ENCODE assay signal across 8 cellular contexts in the genomic region with DNA sequence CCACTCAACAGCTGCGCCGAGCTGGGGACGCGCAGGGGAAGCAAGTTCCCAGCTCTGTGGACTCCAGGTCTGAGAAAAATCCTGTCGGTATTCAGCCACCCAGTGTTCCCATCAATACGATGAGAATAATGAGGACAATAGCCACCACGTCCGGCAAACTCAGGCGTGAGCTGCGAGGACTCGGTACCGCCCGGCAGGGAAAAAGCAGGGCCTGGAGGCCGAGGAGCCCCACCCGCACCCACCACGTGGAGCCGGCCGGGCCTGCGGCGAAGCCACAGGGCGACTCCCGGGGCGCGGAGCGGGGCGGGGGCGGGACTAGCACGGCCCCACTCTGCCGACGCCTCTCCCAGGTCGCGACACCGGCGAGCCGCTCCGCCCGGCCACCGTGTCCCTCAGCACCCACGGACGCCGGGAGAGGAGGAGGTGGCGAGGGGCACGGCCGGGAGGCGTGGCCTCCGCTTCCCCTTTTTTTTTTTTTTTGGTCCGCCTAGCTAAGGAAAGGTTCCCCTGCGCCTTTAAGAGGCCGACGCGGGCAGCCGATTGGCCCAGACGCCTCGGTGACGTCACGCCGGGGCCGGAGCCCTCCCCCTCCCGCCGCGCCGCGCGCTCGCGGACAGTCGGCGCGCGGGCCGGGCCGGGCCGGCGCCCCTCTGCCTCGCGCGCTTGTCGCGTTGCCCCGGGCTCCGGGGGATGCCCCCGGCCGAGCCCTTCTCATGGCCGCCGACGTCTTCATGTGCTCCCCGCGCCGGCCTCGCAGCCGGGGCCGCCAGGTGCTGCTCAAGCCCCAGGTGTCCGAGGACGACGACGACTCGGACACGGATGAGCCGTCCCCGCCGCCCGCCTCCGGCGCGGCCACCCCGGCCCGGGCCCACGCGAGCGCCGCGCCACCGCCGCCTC. TPM values are rescaled to one million over a fixed set of nuclear protein-coding genes. Genes with fewer than 3 reads are reported as not detected.
DNase-seq lines count a peak whose midpoint lies in the region; ATAC-seq lines count a peak whose summit lies in the region.

TSS of gene MLXIP (plus strand) at position 616 of the 897 bp plus-strand sequence. CDS start at position 714, 98 bp downstream.

- DNase-seq in DMS79 (lab: John Stamatoyannopoulos, UW) = peak; percentile 84
- peak; percentile 98 for DNase-seq in Karpas-422
- peak; percentile 90 for DNase-seq in RPMI7951 (ENCODE audit: low read depth)
- peak; percentile 88 for DNase-seq in activated T-helper 1 cell treated with anti-CD3 and anti-CD28 coated beads, Interleukin-12 subunit alpha, Interleukin-12 subunit beta, Interleukin-2, Interleukin-4 antibody, amounts not matched to agents 30 ng/mL and 10 ng/mL and 1 ng/mL, durations not matched to agents 14 hours and 24 hours and 36 hours (ENCODE audit: low spot score)
- DNase-seq in fibroblast of gingiva (ENCODE audit: low read depth) = peak; percentile 92
- DNase-seq in naive thymus-derived CD8-positive, alpha-beta T cell = peak; percentile 79 to 91 (median 86)
- peak; percentile 84 for DNase-seq in stimulated activated naive CD4-positive, alpha-beta T cell treated with Interleukin-2 at 50 U/mL for 16 hours (lab: John Stamatoyannopoulos, UW)

- no peaks in the 10 kb centered on the region for H3K9me3 ChIP-seq in Karpas-422 (ENCODE audit: low read length)

- H3K36me3 ChIP-seq in Karpas-422 (ENCODE audit: insufficient read depth, low read length) = no peaks in the 10 kb centered on the region

- peaks cover 14% of the 10 kb centered on the region; the same call in 1 of the 2 replicates for H4K20me1 ChIP-seq in Karpas-422 (ENCODE audit: insufficient read depth, low read depth, low read length)

- no peaks in the 10 kb centered on the region for H3K9me2 ChIP-seq in Karpas-422 (replicated peaks; ENCODE audit: insufficient read depth, low read length)

- H3K4me1 Mint-ChIP-seq in activated T-helper 1 cell treated with anti-CD3 and anti-CD28 coated beads, Interleukin-12 subunit alpha, Interleukin-12 subunit beta, Interleukin-2, Interleukin-4 antibody, amounts not matched to agents 30 ng/mL and 10 ng/mL and 1 ng/mL, durations not matched to agents 14 hours and 24 hours and 36 hours (ENCODE audit: low read depth) = peaks cover 44% of the 10 kb centered on the region
- H3K4me1 Mint-ChIP-seq in naive thymus-derived CD8-positive, alpha-beta T cell = peaks cover 27 to 49% (median 34%) of the 10 kb centered on the region in 4 donors

- H3K4me2 ChIP-seq in Karpas-422 (ENCODE audit: low read depth, low read length, poor library complexity, severe bottlenecking) = peak within 1 kb of the TSS; percentile 97

- H3K79me2 ChIP-seq in Karpas-422 (ENCODE audit: low read length) = peaks cover 45% of the 10 kb centered on the region

- H3K4me3 ChIP-seq in Karpas-422 (ENCODE audit: low read length) = peak within 1 kb of the TSS; percentile 72

- no peaks in the 10 kb centered on the region for H3K9me3 Mint-ChIP-seq in activated T-helper 1 cell treated with anti-CD3 and anti-CD28 coated beads, Interleukin-12 subunit alpha, Interleukin-12 subunit beta, Interleukin-2, Interleukin-4 antibody, amounts not matched to agents 30 ng/mL and 10 ng/mL and 1 ng/mL, durations not matched to agents 14 hours and 24 hours and 36 hours
- no peaks in the 10 kb centered on the region for H3K9me3 Mint-ChIP-seq in naive thymus-derived CD8-positive, alpha-beta T cell

- peak within 1 kb of the TSS; percentile 55 for H3K27ac ChIP-seq in Karpas-422 (ENCODE audit: low read length)

- no peaks in the 10 kb centered on the region for H3K27me3 ChIP-seq in Karpas-422 (ENCODE audit: low read length)

- peaks cover 6% of the 10 kb centered on the region for H3K27me3 Mint-ChIP-seq in activated T-helper 1 cell treated with anti-CD3 and anti-CD28 coated beads, Interleukin-12 subunit alpha, Interleukin-12 subunit beta, Interleukin-2, Interleukin-4 antibody, amounts not matched to agents 30 ng/mL and 10 ng/mL and 1 ng/mL, durations not matched to agents 14 hours and 24 hours and 36 hours (ENCODE audit: insufficient read depth)
- no peaks in the 10 kb centered on the region for H3K27me3 Mint-ChIP-seq in naive thymus-derived CD8-positive, alpha-beta T cell

- peak within 1 kb of the TSS; percentile 96 for H3K9ac ChIP-seq in Karpas-422 (ENCODE audit: low read length)

- POLR2A ChIA-PET in naive thymus-derived CD8-positive, alpha-beta T cell (lab: Charles Lee) = interaction anchor here (0.6 to 5.8 kb wide), 14 partner anchors 8 to 1176 kb away, joined by 3 to 213 read pairs (median 6); no protein-coding TSS in a partner anchor

- H3K27ac Mint-ChIP-seq in activated T-helper 1 cell treated with anti-CD3 and anti-CD28 coated beads, Interleukin-12 subunit alpha, Interleukin-12 subunit beta, Interleukin-2, Interleukin-4 antibody, amounts not matched to agents 30 ng/mL and 10 ng/mL and 1 ng/mL, durations not matched to agents 14 hours and 24 hours and 36 hours = peak within 1 kb of the TSS; percentile 76
- peak within 1 kb of the TSS; percentile 25 to 97 (median 92) for H3K27ac Mint-ChIP-seq in naive thymus-derived CD8-positive, alpha-beta T cell

- peak within 1 kb of the TSS; percentile 94 for H3K4me3 Mint-ChIP-seq in activated T-helper 1 cell treated with anti-CD3 and anti-CD28 coated beads, Interleukin-12 subunit alpha, Interleukin-12 subunit beta, Interleukin-2, Interleukin-4 antibody, amounts not matched to agents 30 ng/mL and 10 ng/mL and 1 ng/mL, durations not matched to agents 14 hours and 24 hours and 36 hours
- peak within 1 kb of the TSS in 9 of 10 donors; percentile 91 to 99 (median 98) for H3K4me3 Mint-ChIP-seq in naive thymus-derived CD8-positive, alpha-beta T cell

- H3K36me3 Mint-ChIP-seq in activated T-helper 1 cell treated with anti-CD3 and anti-CD28 coated beads, Interleukin-12 subunit alpha, Interleukin-12 subunit beta, Interleukin-2, Interleukin-4 antibody, amounts not matched to agents 30 ng/mL and 10 ng/mL and 1 ng/mL, durations not matched to agents 14 hours and 24 hours and 36 hours (ENCODE audit: low read depth) = peaks cover 16% of the 10 kb centered on the region
- peaks cover 2 to 13% (median 3%) of the 10 kb centered on the region in 3 donors for H3K36me3 Mint-ChIP-seq in naive thymus-derived CD8-positive, alpha-beta T cell

- H2AFZ ChIP-seq in Karpas-422 (ENCODE audit: low read length) = 0 out of 2 replicates have a peak within 1 kb of the TSS, but pooled peaks have one; percentile 60

- ATAC-seq in GM21786 (IDR thresholded peaks at IDR 0.05; ENCODE audit: unreplicated experiment) = peak; percentile 62
- peak; percentile 71 to 76 for ATAC-seq in naive thymus-derived CD8-positive, alpha-beta T cell

- intact Hi-C loops in activated T-helper 1 cell treated with anti-CD3 and anti-CD28 coated beads, Interleukin-12 subunit alpha, Interleukin-12 subunit beta, Interleukin-2, Interleukin-4 antibody, amounts not matched to agents 30 ng/mL and 10 ng/mL and 1 ng/mL, durations not matched to agents 14 hours and 24 hours and 36 hours (cut with micrococcal nuclease) = loop anchor here (1.0 to 10.0 kb wide), 4 partner anchors 44 to 656 kb away; partner anchors contain the start of genes DIABLO, HCAR1 and VPS33A

- H3K4me1 ChIP-seq in Karpas-422 (ENCODE audit: low read length) = peaks cover 51% of the 10 kb centered on the region

RNA-seq across cellular contexts. Expression of gene MLXIP, which starts in this region (rescaled TPM):
- total RNA-seq in Karpas-422 (2014; rRNA removed; shearing (Covaris generic); ENCODE audit: low replicate concordance) = 13.8 and 14.8 TPM in 2 replicates
- 2.6 and 3.8 TPM in 2 replicates for total RNA-seq in RPMI7951 (2014; rRNA removed; shearing (Covaris generic))
- 59.0 and 62.1 TPM in 2 replicates for total RNA-seq in activated T-helper 1 cell treated with anti-CD3 and anti-CD28 coated beads, Interleukin-12 subunit alpha, Interleukin-12 subunit beta, Interleukin-2, Interleukin-4 antibody, amounts not matched to agents 30 ng/mL and 10 ng/mL and 1 ng/mL, durations not matched to agents 14 hours and 24 hours and 36 hours
- 100 to 1,000 TPM; 162 to 165 TPM for total RNA-seq in naive thymus-derived CD8-positive, alpha-beta T cell
- polyA plus RNA-seq in naive thymus-derived CD8-positive, alpha-beta T cell = 10 to 100 TPM; 17.3 to 43.3 (median 20.0) TPM

Comparison
In these comparisons a context has a peak if more than half of its experiments do, and no peak if none do; other contexts are left out.
1. Peak in every context shown above with its lines: DNase-seq, ATAC-seq, H3K4me3 ChIP-seq and H3K27ac ChIP-seq.